8 cellular contexts compared by ENCODE assay signal in genomic region chr1:156813298-156813697, GRCh38. TPM values are rescaled to one million over a fixed set of nuclear protein-coding genes. Genes with fewer than 3 reads are reported as not detected.
A peak's percentile ranks its signal among the peaks of the same experiment; 100 is the strongest.
DNase-seq lines count a peak whose midpoint lies in the region; ATAC-seq and TF ChIP-seq lines count a peak whose summit lies in the region.

No MANE protein-coding gene starts in this region.

- no peaks in the 10 kb centered on the region for H3K36me3 ChIP-seq in brain microvascular endothelial cell (replicated peaks)
- H3K36me3 ChIP-seq in transverse colon, result no peaks in the 10 kb centered on the region

- intact Hi-C loops in transverse colon (cut with DNase I; ENCODE audit: low total_unique reads), result no loop called here

- peaks cover 35% of the 10 kb centered on the region for H3K36me3 Mint-ChIP-seq in activated naive CD4-positive, alpha-beta T cell treated with anti-CD3 and anti-CD28 coated beads, Interleukin-2, amount 50 U/mL, for 24 hours
- no peaks in the 10 kb centered on the region for H3K36me3 Mint-ChIP-seq in mesothelial cell of epicardium

- TF ChIP-seq EP300 in transverse colon (IDR thresholded peaks at IDR 0.05; ENCODE audit: low read depth), result no peak

- DNase-seq in activated naive CD4-positive, alpha-beta T cell (lab: John Stamatoyannopoulos, UW), result no peak
- DNase-seq in brain microvascular endothelial cell, result no peak
- DNase-seq in mesothelial cell of epicardium (ENCODE audit: low spot score in 2 of 2, unreplicated experiment in 2 of 2), result no peak
- DNase-seq in transverse colon, result no peak

- H3K27me3 ChIP-seq in brain microvascular endothelial cell (replicated peaks), result no peaks in the 10 kb centered on the region
- H3K27me3 ChIP-seq in transverse colon, result no peaks in the 10 kb centered on the region

- H3K4me3 ChIP-seq in brain microvascular endothelial cell (ENCODE audit: low read depth, low read length), result peak overlapping the region; percentile 48
- H3K4me3 ChIP-seq in transverse colon, result peak overlapping the region in 3 of 4 donors; percentile 14 to 53 (median 38)

- 41% methylated on average over 7 to 10 of the region's 10 CpGs for WGBS in transverse colon (ENCODE audit: low coverage in 1 of 2), 2 donors

- no peak overlapping the region for H3K27ac Mint-ChIP-seq in activated naive CD4-positive, alpha-beta T cell treated with anti-CD3 and anti-CD28 coated beads, Interleukin-2, amount 50 U/mL, for 24 hours
- H3K27ac Mint-ChIP-seq in mesothelial cell of epicardium, result no peak overlapping the region

- no peaks in the 10 kb centered on the region for H3K9me3 ChIP-seq in transverse colon

- TF ChIP-seq CTCF in brain microvascular endothelial cell (IDR thresholded peaks at IDR 0.05; ENCODE audit: low read depth, low read length, missing control alignments) (no peak), mesothelial cell of epicardium (IDR thresholded peaks at IDR 0.05; ENCODE audit: unreplicated experiment) (no peak), transverse colon (IDR thresholded peaks at IDR 0.05) (no peak)

- H3K27me3 Mint-ChIP-seq in activated naive CD4-positive, alpha-beta T cell treated with anti-CD3 and anti-CD28 coated beads, Interleukin-2, amount 50 U/mL, for 24 hours, result no peaks in the 10 kb centered on the region
- peaks cover 41% of the 10 kb centered on the region for H3K27me3 Mint-ChIP-seq in mesothelial cell of epicardium (ENCODE audit: low read depth)

- H3K27ac ChIP-seq in brain microvascular endothelial cell (no peak overlapping the region), transverse colon (peak overlapping the region; percentile 63 to 79 (median 76))

- peaks cover 6 to 22% (median 13%) of the 10 kb centered on the region in 4 donors for H3K4me1 ChIP-seq in transverse colon

- peak overlapping the region; percentile 97 for H3K4me3 Mint-ChIP-seq in activated naive CD4-positive, alpha-beta T cell treated with anti-CD3 and anti-CD28 coated beads, Interleukin-2, amount 50 U/mL, for 24 hours
- peak overlapping the region; percentile 64 for H3K4me3 Mint-ChIP-seq in mesothelial cell of epicardium

- in situ Hi-C loops in brain microvascular endothelial cell (cut with HindIII; ENCODE audit: low pct_ligation_motif_present, low sequenced_read_pairs) (no loop called here), transverse colon (cut with MboI; ENCODE audit: low pct_ligation_motif_present in 1 of 4, low pct_unique_long_range_greater_than_20kb in 1 of 4, low sequenced_read_pairs in 3 of 4) (no loop called here)

- no peak for TF ChIP-seq POLR2A in transverse colon (IDR thresholded peaks at IDR 0.05)

- H3K4me1 Mint-ChIP-seq in activated naive CD4-positive, alpha-beta T cell treated with anti-CD3 and anti-CD28 coated beads, Interleukin-2, amount 50 U/mL, for 24 hours, result peaks cover 72% of the 10 kb centered on the region
- H3K4me1 Mint-ChIP-seq in mesothelial cell of epicardium, result peaks cover 34% of the 10 kb centered on the region

- ATAC-seq in HG02852 (IDR thresholded peaks at IDR 0.05; ENCODE audit: unreplicated experiment), result no peak
- no peak for ATAC-seq in HG02642 (IDR thresholded peaks at IDR 0.05; ENCODE audit: poor library complexity, unreplicated experiment)
- ATAC-seq in GM19035 (IDR thresholded peaks at IDR 0.05; ENCODE audit: unreplicated experiment), result no peak

- no peaks in the 10 kb centered on the region for H3K9me3 Mint-ChIP-seq in activated naive CD4-positive, alpha-beta T cell treated with anti-CD3 and anti-CD28 coated beads, Interleukin-2, amount 50 U/mL, for 24 hours
- no peaks in the 10 kb centered on the region for H3K9me3 Mint-ChIP-seq in mesothelial cell of epicardium

RNA-seq across cellular contexts. Expression of gene SH2D2A, which starts 3.4 kb away (rescaled TPM):
- total RNA-seq in mesothelial cell of epicardium (0.58 to 2.1 TPM (median 0.89 TPM) in 3 replicates), transverse colon (1 to 10 TPM in 3 of 4 donors, not detected in 1; 1.9 to 5.9 (median 3.4) TPM)

RNA-seq across cellular contexts. Expression of gene INSRR, which starts 45.6 kb away (rescaled TPM):
- total RNA-seq in mesothelial cell of epicardium, result 0.45 to 0.66 TPM (median 0.51 TPM) in 3 replicates
- not detected for total RNA-seq in transverse colon

RNA-seq across cellular contexts. Expression of gene PRCC, which starts 46.0 kb away (rescaled TPM):
- 78.4 to 93.9 TPM (median 93.7 TPM) in 3 replicates for total RNA-seq in mesothelial cell of epicardium
- 10 to 100 TPM; 15.1 to 69.9 (median 39.4) TPM for total RNA-seq in transverse colon

RNA-seq across cellular contexts. Expression of gene NTRK1, which starts 47.4 kb away (rescaled TPM):
- 1.2 to 1.3 TPM (median 1.3 TPM) in 3 replicates for total RNA-seq in mesothelial cell of epicardium
- total RNA-seq in transverse colon, result 1 to 10 TPM in 1 of 4 donors, under 1 TPM in 2, not detected in 1; 0.20 to 2.6 (median 0.64) TPM
